Comparison of ENCODE assay signal across 8 cellular contexts in the genomic region with DNA sequence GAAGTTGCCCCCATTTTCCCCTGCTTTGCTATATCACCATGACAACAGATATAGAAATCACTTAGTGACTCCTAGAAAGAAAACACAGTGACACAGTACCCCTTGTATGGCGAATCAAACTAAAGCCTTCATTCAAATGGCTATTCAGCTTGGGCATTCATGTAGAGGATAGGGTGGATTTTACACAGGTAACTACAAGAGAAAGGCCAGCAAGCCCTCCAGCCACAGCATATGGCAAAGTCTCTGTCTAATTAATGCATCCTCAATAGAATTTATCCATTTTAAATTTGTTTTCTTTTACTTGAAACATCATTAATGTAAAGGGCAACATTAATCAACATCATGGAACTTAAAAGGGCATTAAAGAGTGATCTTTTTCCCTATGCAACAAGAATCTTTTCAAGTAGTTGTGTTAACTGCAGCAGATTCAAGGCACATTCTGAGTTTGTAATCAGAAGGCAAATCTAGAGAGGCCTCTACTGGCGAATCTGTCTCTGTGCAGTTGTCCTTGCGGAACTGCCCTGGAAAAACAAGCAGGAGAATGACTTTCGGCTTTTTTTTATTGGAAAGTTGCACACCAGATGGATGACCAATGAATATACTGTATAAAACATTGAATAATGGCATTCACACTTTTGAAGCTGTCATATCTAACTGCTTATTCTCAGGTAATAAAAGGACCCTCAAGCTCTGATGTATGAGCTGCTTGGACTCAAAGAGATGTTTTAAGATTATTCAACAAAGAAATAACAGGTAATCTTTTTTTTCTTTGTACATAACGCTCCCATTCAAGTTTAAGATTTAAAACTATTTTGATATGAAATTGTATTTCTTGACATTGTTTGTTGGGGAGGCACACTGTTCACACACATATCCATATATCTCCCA.
DNase-seq lines count a peak whose midpoint lies in the region; ATAC-seq and TF ChIP-seq lines count a peak whose summit lies in the region.

No MANE protein-coding gene starts in this region.

- H3K9me3 ChIP-seq in WERI-Rb-1 (ENCODE audit: severe bottlenecking) = no peaks in the 10 kb centered on the region
- H3K9me3 ChIP-seq in uterus = no peaks in the 10 kb centered on the region

- no peaks in the 10 kb centered on the region for H3K36me3 ChIP-seq in WERI-Rb-1
- no peaks in the 10 kb centered on the region for H3K36me3 ChIP-seq in uterus

- no peak for ATAC-seq in activated naive CD4-positive, alpha-beta T cell treated with anti-CD3 and anti-CD28 coated beads, Interleukin-2, amount 50 U/mL, for 72 hours
- no peak for ATAC-seq in HG02938 (IDR thresholded peaks at IDR 0.05; ENCODE audit: unreplicated experiment)

- TF ChIP-seq POLR2A in uterus (IDR thresholded peaks at IDR 0.05) = no peak

- peak; percentile 75 for DNase-seq in ELR (ENCODE audit: low read depth)
- DNase-seq in LoVo (ENCODE audit: low spot score) = peak; percentile 9
- peak; percentile 24 for DNase-seq in WERI-Rb-1
- peak; percentile 66 for DNase-seq in iris pigment epithelial cell (ENCODE audit: low read depth)
- no peak for DNase-seq in uterus
- no peak for DNase-seq in activated naive CD4-positive, alpha-beta T cell treated with anti-CD3 and anti-CD28 coated beads, Interleukin-2, amount 50 U/mL, for 72 hours (ENCODE audit: low spot score in 2 of 2)
- DNase-seq in activated gamma-delta T cell (lab: John Stamatoyannopoulos, UW) = no peak

- H3K27me3 ChIP-seq in WERI-Rb-1 (ENCODE audit: insufficient read depth, low read depth, severe bottlenecking) (no peaks in the 10 kb centered on the region), uterus (no peaks in the 10 kb centered on the region)

- H3K9me3 Mint-ChIP-seq in activated naive CD4-positive, alpha-beta T cell treated with anti-CD3 and anti-CD28 coated beads, Interleukin-2, amount 50 U/mL, for 72 hours = no peaks in the 10 kb centered on the region

- TF ChIP-seq CTCF in WERI-Rb-1 (IDR thresholded peaks at IDR 0.05; ENCODE audit: low read depth, low read length) = peak; percentile 68
- TF ChIP-seq CTCF in uterus (IDR thresholded peaks at IDR 0.05) = peak; percentile 38 to 53 (median 45)

- no peaks in the 10 kb centered on the region for H3K36me3 Mint-ChIP-seq in activated naive CD4-positive, alpha-beta T cell treated with anti-CD3 and anti-CD28 coated beads, Interleukin-2, amount 50 U/mL, for 72 hours

- H3K27ac Mint-ChIP-seq in activated naive CD4-positive, alpha-beta T cell treated with anti-CD3 and anti-CD28 coated beads, Interleukin-2, amount 50 U/mL, for 72 hours = no peak overlapping the region

- no peak overlapping the region for H3K27ac ChIP-seq in WERI-Rb-1
- H3K27ac ChIP-seq in uterus = no peak overlapping the region

- intact Hi-C loops in uterus (cut with DNase I; ENCODE audit: low total_unique reads) = no loop called here

- H3K4me3 ChIP-seq in WERI-Rb-1 (ENCODE audit: low read depth, low read length) (no peak overlapping the region), uterus (no peak overlapping the region)

- no peaks in the 10 kb centered on the region for H3K4me1 ChIP-seq in uterus

Comparison
In these comparisons a context has a peak if more than half of its experiments do, and no peak if none do; other contexts are left out.
1. DNase-seq: peak in ELR (single experiment), LoVo (single experiment), WERI-Rb-1 (single experiment) and iris pigment epithelial cell (single experiment); none in uterus (0 of 2), activated naive CD4-positive, alpha-beta T cell treated with anti-CD3 and anti-CD28 coated beads, Interleukin-2, amount 50 U/mL, for 72 hours (0 of 2) and activated gamma-delta T cell (single experiment).